ENCODE assay signal across 14 cellular contexts in genomic region chr17:35751541-35751940, GRCh38. TPM values are rescaled to one million over a fixed set of nuclear protein-coding genes. Genes with fewer than 3 reads are reported as not detected.
DNase-seq lines count a peak whose midpoint lies in the region; TF ChIP-seq lines count a peak whose summit lies in the region.
"Not testable (repeated sequence)": the region's sequence is repeated elsewhere in the genome, so short reads cannot be mapped to it uniquely, and the experiment has no call there.
"Had no signal": no experiment of that assay in that cellular context is flagged by ENCODE, and none has a peak within 500 bp of the region (broad histone marks: within the 10 kb centered on the region; RNA-seq: fewer than 3 reads in every experiment).

No MANE protein-coding gene starts in this region.

- peaks cover 19% of the 10 kb centered on the region for H3K4me1 Mint-ChIP-seq in neural progenitor cell

- H4K20me1 ChIP-seq in GM23248 (ENCODE audit: insufficient read depth); neural progenitor cell (ENCODE audit: low read depth): not testable (repeated sequence)

- in situ Hi-C loops in GM23248 (cut with MboI): not testable (repeated sequence)

- H3K27me3 ChIP-seq in GM23248 (replicated peaks; ENCODE audit: insufficient read depth): not testable (repeated sequence)
- peaks cover 27% of the 10 kb centered on the region for H3K27me3 ChIP-seq in neural progenitor cell

- H3K27ac ChIP-seq in GM23248, neural progenitor cell: not testable (repeated sequence)

- H3K4me3 Mint-ChIP-seq in neural progenitor cell: peak overlapping the region; percentile 44

- not testable (repeated sequence) for H3K36me3 ChIP-seq in GM23248 (ENCODE audit: low read depth); neural progenitor cell

- H3K4me1 ChIP-seq in GM23248 (ENCODE audit: insufficient read depth); neural progenitor cell: not testable (repeated sequence)

- WGBS in GM23248 (ENCODE audit: low coverage in 1 of 2, low lambda C conversion rate in 2 of 2, missing lambda C conversion rate in 2 of 2), 2 experiments: 64 to 82% methylated on average over 2 to 4 of the region's 4 CpGs

- not testable (repeated sequence) for H3K9ac ChIP-seq in GM23248, neural progenitor cell

- H3K79me2 ChIP-seq in GM23248 (ENCODE audit: insufficient read depth); neural progenitor cell (ENCODE audit: low read depth): not testable (repeated sequence)

- H3K27ac Mint-ChIP-seq in neural progenitor cell: not testable (repeated sequence)

- not testable (repeated sequence) for TF ChIP-seq CTCF in AG10803 (conservative IDR thresholded peaks at IDR 0.05; ENCODE audit: low read length); fibroblast of the aortic adventitia (IDR thresholded peaks at IDR 0.05; ENCODE audit: insufficient read depth, low read length); neural progenitor cell (IDR thresholded peaks at IDR 0.05)

- H3K27me3 Mint-ChIP-seq in neural progenitor cell (ENCODE audit: insufficient read depth, low read depth): peaks cover 22% of the 10 kb centered on the region

- not testable (repeated sequence) for H3F3A ChIP-seq in GM23248 (ENCODE audit: insufficient read depth); neural progenitor cell (ENCODE audit: low read depth)

- not testable (repeated sequence) for H3K9me3 Mint-ChIP-seq in neural progenitor cell

- DNase-seq in AG10803 (ENCODE audit: low read depth): peak; percentile 16
- DNase-seq in GM23248: peak; percentile 53
- peak; percentile 17 for DNase-seq in HT1080 (ENCODE audit: low read depth)
- peak; percentile 67 for DNase-seq in NCI-H226
- DNase-seq in dermis blood vessel endothelial cell: peak; percentile 51
- peak; percentile 41 for DNase-seq in fibroblast of the aortic adventitia (ENCODE audit: low read depth)
- DNase-seq in neural progenitor cell (ENCODE audit: low spot score): not testable (repeated sequence)

- H2AFZ ChIP-seq in GM23248; neural progenitor cell (replicated peaks): not testable (repeated sequence)

- H3K36me3 Mint-ChIP-seq in neural progenitor cell: not testable (repeated sequence)

- not testable (repeated sequence) for H3K9me2 ChIP-seq in GM23248 (ENCODE audit: insufficient read depth)

- not testable (repeated sequence) for H3K4me3 ChIP-seq in AG10803 (ENCODE audit: low read length); GM23248; fibroblast of the aortic adventitia (ENCODE audit: low read depth, low read length); neural progenitor cell

- H3K4me2 ChIP-seq in GM23248 (ENCODE audit: unreplicated experiment); neural progenitor cell: not testable (repeated sequence)

- H3K9me3 ChIP-seq in GM23248 (ENCODE audit: low read depth); neural progenitor cell (ENCODE audit: low read depth): not testable (repeated sequence)

RNA-seq across cellular contexts. Expression of gene GAS2L2, which starts 1.5 kb away (rescaled TPM):
- total RNA-seq in GM23248 (2014; rRNA removed; shearing (Covaris generic)): not detected in 2 replicates
- 0.06 TPM in 1 of 2 replicates, not detected in the other for polyA plus RNA-seq in GM23248 (2016; fragmentation: Nextera tagmentation; extraction: Ambion mirVana)
- 0.05 TPM in 1 of 2 replicates, not detected in the other for total RNA-seq in HT1080 (2014; rRNA removed; shearing (Covaris generic))
- 0.03 TPM in 1 of 2 replicates, not detected in the other for polyA plus RNA-seq in HT1080 (2015; cell fraction: cytosol; rRNA removed)
- 0.06 and 0.16 TPM in 2 replicates for polyA plus RNA-seq in HT1080 (2015; cell fraction: nucleus; rRNA removed)
- total RNA-seq in dermis blood vessel endothelial cell: 0.05 and 0.17 TPM in 2 replicates
- total RNA-seq in fibroblast of the aortic adventitia (ENCODE audit: low replicate concordance): not detected in 2 replicates
- total RNA-seq in neural progenitor cell (ENCODE audit: low replicate concordance): 0.09 TPM in 1 of 2 replicates, not detected in the other
- total RNA-seq: H9, HFFc6 had no signal
- polyA plus RNA-seq: AG04450; CD14-positive monocyte; CD8-positive, alpha-beta memory T cell had no signal

RNA-seq across cellular contexts. Expression of gene C17orf50, which starts 9.1 kb away (rescaled TPM):
- not detected in 2 replicates for total RNA-seq in GM23248 (2014; rRNA removed; shearing (Covaris generic))
- not detected in 2 replicates for polyA plus RNA-seq in GM23248 (2016; fragmentation: Nextera tagmentation; extraction: Ambion mirVana)
- not detected in 2 replicates for total RNA-seq in HT1080 (2014; rRNA removed; shearing (Covaris generic))
- polyA plus RNA-seq in HT1080 (2015; cell fraction: cytosol; rRNA removed): not detected in 2 replicates
- not detected in 2 replicates for polyA plus RNA-seq in HT1080 (2015; cell fraction: nucleus; rRNA removed)
- total RNA-seq in dermis blood vessel endothelial cell: not detected in 2 replicates
- total RNA-seq in fibroblast of the aortic adventitia (ENCODE audit: low replicate concordance): not detected in 2 replicates
- total RNA-seq in neural progenitor cell (ENCODE audit: low replicate concordance): not detected in 2 replicates
- total RNA-seq: CD4-positive, alpha-beta T cell; CD8-positive, alpha-beta memory T cell; H1; H9; HFFc6 had no signal
- polyA plus RNA-seq: AG04450; CD14-positive monocyte; CD8-positive, alpha-beta memory T cell had no signal

RNA-seq across cellular contexts. Expression of gene RASL10B, which starts 20.1 kb away (rescaled TPM):
- total RNA-seq in GM23248 (2014; rRNA removed; shearing (Covaris generic)): 0.54 and 0.76 TPM in 2 replicates
- polyA plus RNA-seq in GM23248 (2016; fragmentation: Nextera tagmentation; extraction: Ambion mirVana): 0.08 and 0.11 TPM in 2 replicates
- 6.8 and 7.6 TPM in 2 replicates for total RNA-seq in HT1080 (2014; rRNA removed; shearing (Covaris generic))
- polyA plus RNA-seq in HT1080 (2015; cell fraction: cytosol; rRNA removed): 0.60 and 3.5 TPM in 2 replicates
- polyA plus RNA-seq in HT1080 (2015; cell fraction: nucleus; rRNA removed): 0.73 and 0.91 TPM in 2 replicates
- total RNA-seq in dermis blood vessel endothelial cell (under 0.01 and 0.09 TPM in 2 replicates), fibroblast of the aortic adventitia (ENCODE audit: low replicate concordance) (1.5 and 3.8 TPM in 2 replicates), neural progenitor cell (ENCODE audit: low replicate concordance) (4.8 and 14.5 TPM in 2 replicates)
- polyA plus RNA-seq: CD14-positive monocyte had no signal

RNA-seq across cellular contexts. Expression of gene MMP28, which starts 43.9 kb away (rescaled TPM):
- not detected in 2 replicates for total RNA-seq in GM23248 (2014; rRNA removed; shearing (Covaris generic))
- polyA plus RNA-seq in GM23248 (2016; fragmentation: Nextera tagmentation; extraction: Ambion mirVana): 0.25 TPM in 1 of 2 replicates, not detected in the other
- 0.13 and 0.18 TPM in 2 replicates for total RNA-seq in HT1080 (2014; rRNA removed; shearing (Covaris generic))
- 0.13 and 0.46 TPM in 2 replicates for polyA plus RNA-seq in HT1080 (2015; cell fraction: cytosol; rRNA removed)
- not detected in 2 replicates for polyA plus RNA-seq in HT1080 (2015; cell fraction: nucleus; rRNA removed)
- total RNA-seq in dermis blood vessel endothelial cell: 14.1 and 38.1 TPM in 2 replicates
- total RNA-seq in fibroblast of the aortic adventitia (ENCODE audit: low replicate concordance): 0.09 TPM in 1 of 2 replicates, not detected in the other
- not detected in 2 replicates for total RNA-seq in neural progenitor cell (ENCODE audit: low replicate concordance)
- total RNA-seq: CD8-positive, alpha-beta memory T cell; H1; H9; HFFc6 had no signal
- polyA plus RNA-seq: CD14-positive monocyte; CD8-positive, alpha-beta memory T cell; H1 had no signal

RNA-seq across cellular contexts. Expression of gene TAF15, which starts 57.7 kb away (rescaled TPM):
- total RNA-seq in GM23248 (2014; rRNA removed; shearing (Covaris generic)): 27.5 and 39.3 TPM in 2 replicates
- 7.0 and 9.2 TPM in 2 replicates for polyA plus RNA-seq in GM23248 (2016; fragmentation: Nextera tagmentation; extraction: Ambion mirVana)
- 27.5 and 41.3 TPM in 2 replicates for total RNA-seq in HT1080 (2014; rRNA removed; shearing (Covaris generic))
- polyA plus RNA-seq in HT1080 (2015; cell fraction: cytosol; rRNA removed): 120 and 166 TPM in 2 replicates
- polyA plus RNA-seq in HT1080 (2015; cell fraction: nucleus; rRNA removed): 176 and 193 TPM in 2 replicates
- 68.1 and 115 TPM in 2 replicates for total RNA-seq in dermis blood vessel endothelial cell
- 34.7 and 74.3 TPM in 2 replicates for total RNA-seq in fibroblast of the aortic adventitia (ENCODE audit: low replicate concordance)
- total RNA-seq in neural progenitor cell (ENCODE audit: low replicate concordance): 84.8 and 90.1 TPM in 2 replicates
